ENCODE assay signal across 17 cellular contexts in genomic region chr7:71650653-71651337, GRCh38.
A peak's percentile ranks its signal among the peaks of the same experiment; 100 is the strongest.
DNase-seq lines count a peak whose midpoint lies in the region; ATAC-seq and TF ChIP-seq lines count a peak whose summit lies in the region.
"Had no signal": no experiment of that assay in that cellular context is flagged by ENCODE, and none has a peak within 500 bp of the region (broad histone marks: within the 10 kb centered on the region; RNA-seq: fewer than 3 reads in every experiment).

No MANE protein-coding gene starts in this region.

- TF ChIP-seq CTCF in GM23338 (conservative IDR thresholded peaks at IDR 0.05; ENCODE audit: low read depth in 2 of 2) (no peak), WTC11 (IDR thresholded peaks at IDR 0.05) (no peak), BE2C (IDR thresholded peaks at IDR 0.05; ENCODE audit: low read depth, low read length) (no peak)

- H3K4me3 ChIP-seq in GM23338 (no peak overlapping the region), BE2C (ENCODE audit: low read depth, low read length) (no peak overlapping the region)
- H3K4me3 ChIP-seq: A549 had no signal

- no peaks in the 10 kb centered on the region for H3K79me2 ChIP-seq in GM23338 (replicated peaks; ENCODE audit: insufficient read depth)

- H4K20me1 ChIP-seq in GM23338 (replicated peaks; ENCODE audit: insufficient read depth), result no peaks in the 10 kb centered on the region

- peak overlapping the region; percentile 14; the same call in 1 of the 2 replicates for H3K4me2 ChIP-seq in GM23338
- H3K4me2 ChIP-seq: A549 had no signal

- H3K36me3 Mint-ChIP-seq in GM23338 (ENCODE audit: low read depth) (peaks cover 22% of the 10 kb centered on the region), WTC11 (peaks cover 28% of the 10 kb centered on the region)

- peaks cover 43% of the 10 kb centered on the region for H3K4me1 Mint-ChIP-seq in GM23338
- H3K4me1 Mint-ChIP-seq in WTC11, result peaks cover 54% of the 10 kb centered on the region
- H3K4me1 Mint-ChIP-seq: CD4-positive, alpha-beta memory T cell had no signal

- H3K9me3 ChIP-seq in BE2C, result no peaks in the 10 kb centered on the region

- H3K27me3 Mint-ChIP-seq in GM23338 (ENCODE audit: insufficient read depth, low read depth, poor library complexity), result peaks cover 14% of the 10 kb centered on the region
- no peaks in the 10 kb centered on the region for H3K27me3 Mint-ChIP-seq in WTC11 (ENCODE audit: low read depth)
- H3K27me3 Mint-ChIP-seq: CD4-positive, alpha-beta memory T cell had no signal

- CTCF ChIA-PET in WTC11 (lab: Charles Lee), result interaction anchor here (1.7 to 2.5 kb wide), 3 partner anchors 32 to 821 kb away, joined by 4 to 10 read pairs (median 5); no protein-coding TSS in a partner anchor

- H3F3A ChIP-seq in GM23338 (replicated peaks; ENCODE audit: low read depth), result no peaks in the 10 kb centered on the region; the same call in 1 of the 2 replicates

- intact Hi-C loops in Right ventricle myocardium superior (cut with DNase I) (no loop called here), left cardiac atrium (cut with DNase I) (no loop called here)

- H3K4me3 Mint-ChIP-seq in GM23338 (no peak overlapping the region; the same call in 2 of the 3 replicates), WTC11 (no peak overlapping the region)
- H3K4me3 Mint-ChIP-seq: CD4-positive, alpha-beta memory T cell had no signal

- H3K4me1 ChIP-seq in GM23338 (ENCODE audit: insufficient read depth) (peaks cover 43% of the 10 kb centered on the region), BE2C (no peaks in the 10 kb centered on the region)
- H3K4me1 ChIP-seq: A549, Caco-2 had no signal

- H3K27ac ChIP-seq in GM23338 (ENCODE audit: low read depth), result peak overlapping the region; percentile 88
- H3K27ac ChIP-seq: A549 had no signal

- ATAC-seq in Right ventricle myocardium superior (ENCODE audit: poor library complexity) (peak; percentile 68), left cardiac atrium (no peak), GM23338 (no peak), WTC11 (no peak)
- ATAC-seq: A549, HCT116 had no signal

- H3K27ac Mint-ChIP-seq in GM23338, result no peak overlapping the region
- peak overlapping the region; percentile 53; the same call in 1 of the 2 replicates for H3K27ac Mint-ChIP-seq in WTC11
- H3K27ac Mint-ChIP-seq: CD4-positive, alpha-beta memory T cell had no signal

- no peaks in the 10 kb centered on the region for H3K9me2 ChIP-seq in GM23338 (ENCODE audit: insufficient read depth)

- H3K36me3 ChIP-seq in GM23338 (ENCODE audit: insufficient read depth), result peaks cover 9% of the 10 kb centered on the region; the same call in 1 of the 2 replicates
- H3K36me3 ChIP-seq in BE2C, result no peaks in the 10 kb centered on the region

- POLR2A ChIA-PET in WTC11 (lab: Charles Lee), result interaction anchor here (0.6 kb wide), 2 partner anchors 39 to 161 kb away, joined by 3 to 4 read pairs; no protein-coding TSS in a partner anchor

- no peak overlapping the region for H2AFZ ChIP-seq in GM23338

- H3K9me3 Mint-ChIP-seq in GM23338 (peaks cover 23% of the 10 kb centered on the region), WTC11 (peaks cover 14% of the 10 kb centered on the region)

- DNase-seq in Right ventricle myocardium superior, result no peak
- no peak for DNase-seq in left cardiac atrium
- DNase-seq in GM23338 (ENCODE audit: low spot score), result no peak
- no peak for DNase-seq in WTC11 (ENCODE audit: low spot score)
- no peak for DNase-seq in BE2C
- no peak for DNase-seq in NCI-H2029 treated with DMSO at 0.1 percent for 48 hours (lab: John Stamatoyannopoulos, UW)
- DNase-seq: 8988T; ACHN; AML-193; C1 segment of cervical spinal cord; Caco-2; CD4-positive, alpha-beta memory T cell; DMS153; DND-41; H7 had no signal

- H3K27me3 ChIP-seq in GM23338 (ENCODE audit: insufficient read depth), result no peaks in the 10 kb centered on the region
- no peaks in the 10 kb centered on the region for H3K27me3 ChIP-seq in BE2C

TF ChIP-seq in GM23338, 12 proteins besides CTCF, POLR2A, EP300 and RAD21:
- no peak for TF ChIP-seq EZH2phosphoT487 (IDR thresholded peaks at IDR 0.05; ENCODE audit: unreplicated experiment)

TF ChIP-seq in WTC11, 78 proteins besides CTCF, POLR2A, EP300 and RAD21:
- TF ChIP-seq SMAD3 (CRISPR knock-in tag; IDR thresholded peaks at IDR 0.05; ENCODE audit: borderline replicate concordance), result no peak
- TF ChIP-seq FOXP1 (CRISPR knock-in tag; IDR thresholded peaks at IDR 0.05; ENCODE audit: borderline replicate concordance), result no peak
